13 cellular contexts compared by ENCODE assay signal in genomic region chr5:84385705-84386104, GRCh38. TPM values are rescaled to one million over a fixed set of nuclear protein-coding genes. Genes with fewer than 3 reads are reported as not detected.
A peak's percentile ranks its signal among the peaks of the same experiment; 100 is the strongest.
DNase-seq lines count a peak whose midpoint lies in the region; ATAC-seq and TF ChIP-seq lines count a peak whose summit lies in the region.
"Had no signal": no experiment of that assay in that cellular context is flagged by ENCODE, and none has a peak within 500 bp of the region (broad histone marks: within the 10 kb centered on the region; RNA-seq: fewer than 3 reads in every experiment).

No MANE protein-coding gene starts in this region.

- no peaks in the 10 kb centered on the region for H3K9me3 Mint-ChIP-seq in nephron progenitor cell
- H3K9me3 Mint-ChIP-seq: activated T-cell treated with anti-CD3 and anti-CD28 coated beads, Interleukin-2, amount 50 U/mL, for 24 hours had no signal

- H3K36me3 ChIP-seq in BE2C = no peaks in the 10 kb centered on the region
- H3K36me3 ChIP-seq: neutrophil, tibial nerve had no signal

- H3K4me1 ChIP-seq in BE2C = no peaks in the 10 kb centered on the region; the same call in 1 of the 2 replicates

- H3K27me3 Mint-ChIP-seq in nephron progenitor cell (ENCODE audit: low read depth, poor library complexity) = peaks cover 23% of the 10 kb centered on the region
- H3K27me3 Mint-ChIP-seq in T-helper 17 cell = peaks cover 43% of the 10 kb centered on the region

- no peak overlapping the region for H3K27ac Mint-ChIP-seq in nephron progenitor cell
- no peak overlapping the region for H3K27ac Mint-ChIP-seq in T-helper 17 cell
- H3K27ac Mint-ChIP-seq: activated T-cell treated with anti-CD3 and anti-CD28 coated beads, Interleukin-2, amount 50 U/mL, for 24 hours had no signal

- H3K4me3 ChIP-seq in BE2C (ENCODE audit: low read depth, low read length) (peak overlapping the region; percentile 85), WI38 (ENCODE audit: low read depth, low read length) (peak overlapping the region; percentile 87), fibroblast of pulmonary artery (replicated peaks; ENCODE audit: low read depth, low read length) (peak overlapping the region; percentile 72)

- H3K4me1 Mint-ChIP-seq in nephron progenitor cell (peaks cover 27% of the 10 kb centered on the region), T-helper 17 cell (peaks cover 4% of the 10 kb centered on the region)

- TF ChIP-seq CTCF in BE2C (IDR thresholded peaks at IDR 0.05; ENCODE audit: low read depth, low read length) = no peak
- TF ChIP-seq CTCF in WI38 (IDR thresholded peaks at IDR 0.05; ENCODE audit: low read depth, low read length) = no peak
- TF ChIP-seq CTCF in fibroblast of pulmonary artery (IDR thresholded peaks at IDR 0.05; ENCODE audit: low read length, missing control alignments) = no peak
- TF ChIP-seq CTCF in nephron progenitor cell (IDR thresholded peaks at IDR 0.05) = no peak

- DNase-seq in BE2C (no peak), fibroblast of pulmonary artery (ENCODE audit: low read depth) (no peak), nephron progenitor cell (no peak), COR-L47 (lab: John Stamatoyannopoulos, UW) (no peak), T-helper 17 cell (no peak), T-helper 1 cell (no peak)
- DNase-seq: activated T-cell treated with anti-CD3 and anti-CD28 coated beads, Interleukin-2, amount 50 U/mL, for 24 hours; Calu3; effector memory CD4-positive, alpha-beta T cell had no signal

- ATAC-seq in T-helper 17 cell (no peak), GM21360 (IDR thresholded peaks at IDR 0.05; ENCODE audit: unreplicated experiment) (no peak)

- H3K4me3 Mint-ChIP-seq in nephron progenitor cell = peak overlapping the region; percentile 98
- no peak overlapping the region for H3K4me3 Mint-ChIP-seq in T-helper 17 cell
- H3K4me3 Mint-ChIP-seq: activated T-cell treated with anti-CD3 and anti-CD28 coated beads, Interleukin-2, amount 50 U/mL, for 24 hours had no signal

- no peaks in the 10 kb centered on the region for H3K27me3 ChIP-seq in BE2C

- H3K36me3 Mint-ChIP-seq in nephron progenitor cell (ENCODE audit: low read depth) (no peaks in the 10 kb centered on the region), T-helper 17 cell (ENCODE audit: low read depth) (peaks cover 5% of the 10 kb centered on the region)

- H3K9me3 ChIP-seq in BE2C (no peaks in the 10 kb centered on the region), T-helper 17 cell (ENCODE audit: control insufficient read depth, low read length, poor library complexity, severe bottlenecking) (peaks cover 2% of the 10 kb centered on the region)
- H3K9me3 ChIP-seq: neutrophil, tibial nerve had no signal

RNA-seq across cellular contexts. Expression of gene EDIL3, which starts 1.0 kb away (rescaled TPM):
- 21.4 TPM for polyA plus RNA-seq in BE2C (2012; ENCODE audit: insufficient read depth, insufficient read length, low read depth)
- not detected for total RNA-seq in T-helper 17 cell
